ENCODE assay signal across 9 cellular contexts in the genomic region with DNA sequence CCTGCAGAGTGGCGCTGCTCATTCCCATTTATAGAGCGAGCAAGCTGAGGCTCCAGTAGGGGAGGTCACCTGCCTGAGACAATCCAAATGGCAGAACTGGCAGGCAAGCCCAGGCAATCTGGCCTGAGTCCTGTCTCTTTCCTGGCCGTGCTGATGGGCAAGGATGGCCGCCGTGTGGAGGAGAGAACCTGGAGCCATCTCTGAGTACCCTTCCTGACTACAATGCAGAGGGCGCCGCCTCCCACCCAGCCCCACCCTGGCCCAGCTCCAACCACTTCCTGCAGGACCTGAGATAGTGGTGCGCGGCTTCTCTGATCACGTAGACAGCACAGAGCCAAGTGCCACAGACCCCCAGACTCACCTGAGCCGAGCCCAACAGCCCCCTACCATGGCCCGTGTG. TPM values are rescaled to one million over a fixed set of nuclear protein-coding genes. Genes with fewer than 3 reads are reported as not detected.
A peak's percentile ranks its signal among the peaks of the same experiment; 100 is the strongest.
DNase-seq lines count a peak whose midpoint lies in the region; ATAC-seq and TF ChIP-seq lines count a peak whose summit lies in the region.
"Had no signal": no experiment of that assay in that cellular context is flagged by ENCODE, and none has a peak within 500 bp of the region (broad histone marks: within the 10 kb centered on the region; RNA-seq: fewer than 3 reads in every experiment).

No MANE protein-coding gene starts in this region.

- H4K20me1 ChIP-seq in PC-3 (ENCODE audit: low read length), result no peaks in the 10 kb centered on the region

- peak overlapping the region; percentile 40 for H3K27ac ChIP-seq in CD4-positive, alpha-beta T cell (ENCODE audit: low read depth, low read length)
- peak overlapping the region; percentile 98 for H3K27ac ChIP-seq in PC-3 (ENCODE audit: low read length)
- no peak overlapping the region for H3K27ac ChIP-seq in neuronal stem cell (replicated peaks; ENCODE audit: low read length)

- H3K4me1 Mint-ChIP-seq in CD4-positive, alpha-beta T cell (ENCODE audit: low read depth), result peaks cover 75% of the 10 kb centered on the region
- H3K4me1 Mint-ChIP-seq in central memory CD8-positive, alpha-beta T cell, result peaks cover 71% of the 10 kb centered on the region

- H3K36me3 Mint-ChIP-seq in CD4-positive, alpha-beta T cell (ENCODE audit: low read depth), result peaks cover 32% of the 10 kb centered on the region
- H3K36me3 Mint-ChIP-seq in central memory CD8-positive, alpha-beta T cell (ENCODE audit: insufficient read depth), result peaks cover 17% of the 10 kb centered on the region

- H2AFZ ChIP-seq in PC-3 (ENCODE audit: low read length), result no peak overlapping the region
- peak overlapping the region; percentile 92 for H2AFZ ChIP-seq in neuronal stem cell (ENCODE audit: low read length)

- intact Hi-C loops in CD4-positive, alpha-beta T cell (cut with DNase I, micrococcal nuclease), result loop anchor here in 1 of 2 experiments (2.0 to 5.0 kb wide), 2 partner anchors 189 to 228 kb away; no protein-coding TSS in a partner anchor
- intact Hi-C loops in PC-3 (cut with micrococcal nuclease), result loop anchor here (10.0 kb wide), 1 partner anchor 164 kb away; a partner anchor contains a TSS

- no CpG with 5 or more reads among the region's 12 CpGs for WGBS in neuronal stem cell (ENCODE audit: extremely low coverage in 2 of 2, insufficient read length in 2 of 2, insufficient replicate concordance in 1 of 2), 2 donors

- H3K4me3 Mint-ChIP-seq in CD4-positive, alpha-beta T cell, result peak overlapping the region; percentile 4
- H3K4me3 Mint-ChIP-seq in central memory CD8-positive, alpha-beta T cell, result peak overlapping the region; percentile 66

- H3K9me3 ChIP-seq in CD4-positive, alpha-beta T cell (ENCODE audit: control insufficient read depth, low read length), result no peaks in the 10 kb centered on the region
- no peaks in the 10 kb centered on the region for H3K9me3 ChIP-seq in PC-3 (ENCODE audit: low read length)
- no peaks in the 10 kb centered on the region for H3K9me3 ChIP-seq in neuronal stem cell (replicated peaks in 1 of 2; ENCODE audit: control insufficient read depth in 2 of 2, insufficient read depth in 1 of 2, low read depth in 1 of 2, low read length in 2 of 2)

- H3K4me1 ChIP-seq in PC-3 (ENCODE audit: insufficient read depth, low read length) (peaks cover 50% of the 10 kb centered on the region), neuronal stem cell (ENCODE audit: control insufficient read depth in 2 of 2, insufficient read depth in 1 of 2, low read depth in 1 of 2, low read length in 2 of 2) (peaks cover 11 to 14% of the 10 kb centered on the region in 2 donors)

- no peak overlapping the region for H4K8ac ChIP-seq in neuronal stem cell (ENCODE audit: low read depth, low read length)

- no peak overlapping the region for H2BK5ac ChIP-seq in neuronal stem cell (ENCODE audit: low read length)

- H3K9ac ChIP-seq in PC-3 (ENCODE audit: low read length) (peak overlapping the region; percentile 84), neuronal stem cell (ENCODE audit: low read depth, low read length, poor library complexity) (no peak overlapping the region)

- H3K27me3 Mint-ChIP-seq in CD4-positive, alpha-beta T cell, result no peaks in the 10 kb centered on the region
- no peaks in the 10 kb centered on the region for H3K27me3 Mint-ChIP-seq in central memory CD8-positive, alpha-beta T cell

- H3F3A ChIP-seq in PC-3 (ENCODE audit: low read length, unreplicated experiment), result peaks cover 11% of the 10 kb centered on the region

- H3K4ac ChIP-seq in neuronal stem cell (ENCODE audit: low read length), result no peak overlapping the region

- no peaks in the 10 kb centered on the region for H3K79me2 ChIP-seq in PC-3 (ENCODE audit: low read length)

- peak in 2 of 10 experiments; percentile 41 to 45 for DNase-seq in CD4-positive, alpha-beta T cell
- DNase-seq in PC-3 (no peak), neuronal stem cell (ENCODE audit: low spot score) (no peak), NCI-H69 (lab: John Stamatoyannopoulos, UW) (no peak), cortex of kidney (lab: John Stamatoyannopoulos, UW) (no peak)
- no peak for DNase-seq in central memory CD8-positive, alpha-beta T cell (ENCODE audit: low spot score in 2 of 2)
- DNase-seq: NCI-H2029 had no signal

- no peak overlapping the region for H2BK15ac ChIP-seq in neuronal stem cell (ENCODE audit: low read length)

- H3K4me2 ChIP-seq in PC-3 (ENCODE audit: low read length) (peak overlapping the region; percentile 52; the same call in 1 of the 2 replicates), neuronal stem cell (ENCODE audit: insufficient read depth, low read length, poor library complexity, severe bottlenecking) (no peak overlapping the region)

- no peak overlapping the region for H3K18ac ChIP-seq in neuronal stem cell (ENCODE audit: low read length)

- H3K36me3 ChIP-seq in PC-3 (ENCODE audit: low read depth, low read length) (peaks cover 24% of the 10 kb centered on the region; the same call in 1 of the 2 replicates), neuronal stem cell (replicated peaks in 1 of 2; ENCODE audit: control insufficient read depth in 2 of 2, insufficient read depth in 2 of 2, low read length in 2 of 2) (peaks cover 20 to 26% of the 10 kb centered on the region in 2 donors)

- H3K27me3 ChIP-seq in CD4-positive, alpha-beta T cell (ENCODE audit: control insufficient read depth, insufficient read depth, low read length), result no peaks in the 10 kb centered on the region
- H3K27me3 ChIP-seq in PC-3 (ENCODE audit: low read length), result no peaks in the 10 kb centered on the region
- no peaks in the 10 kb centered on the region for H3K27me3 ChIP-seq in neuronal stem cell (ENCODE audit: control insufficient read depth in 3 of 3, insufficient read depth in 3 of 3, low read depth in 1 of 3, low read length in 3 of 3)

- POLR2A ChIA-PET in CD4-positive, alpha-beta T cell (lab: Charles Lee), result interaction anchor here (0.8 to 7.5 kb wide), 4 partner anchors 18 to 69 kb away, joined by 3 to 64 read pairs (median 5); a partner anchor contains a TSS
- POLR2A ChIA-PET in PC-3 (lab: Charles Lee; ENCODE audit: unreplicated experiment), result no interaction called here

- peak overlapping the region; percentile 76 for H3K27ac Mint-ChIP-seq in CD4-positive, alpha-beta T cell
- H3K27ac Mint-ChIP-seq in central memory CD8-positive, alpha-beta T cell (ENCODE audit: low read depth), result peak overlapping the region; percentile 79

- no peak overlapping the region for H3K4me3 ChIP-seq in PC-3 (ENCODE audit: low read length)
- H3K4me3 ChIP-seq in neuronal stem cell (ENCODE audit: low read length in 2 of 2), result no peak overlapping the region

- no peak overlapping the region for H3K23ac ChIP-seq in neuronal stem cell (ENCODE audit: low read depth, low read length, poor library complexity)

- no peak for TF ChIP-seq CTCF in CD4-positive, alpha-beta T cell (IDR thresholded peaks at IDR 0.05)
- no peak for TF ChIP-seq CTCF in PC-3 (conservative IDR thresholded peaks at IDR 0.05; ENCODE audit: low read depth, low read length)

- no peaks in the 10 kb centered on the region for H3K9me2 ChIP-seq in PC-3 (replicated peaks; ENCODE audit: low read length)

- no TSS peak for BruUV-seq in PC-3 (replicated peaks; lab: Mats Ljungman, UMichigan)

- ATAC-seq in CD4-positive, alpha-beta T cell (ENCODE audit: poor library complexity), result no peak
- ATAC-seq in PC-3, result no peak
- peak; percentile 43 for ATAC-seq in central memory CD8-positive, alpha-beta T cell (replicated peaks; ENCODE audit: extremely low read depth, poor library complexity, severe bottlenecking)
- no peak for ATAC-seq in GM21576 (IDR thresholded peaks at IDR 0.05; ENCODE audit: unreplicated experiment)
- no peak for ATAC-seq in HG02840 (IDR thresholded peaks at IDR 0.05; ENCODE audit: low FRiP score, unreplicated experiment)

- H2BK12ac ChIP-seq in neuronal stem cell (ENCODE audit: low read length), result no peak overlapping the region

- CTCF ChIA-PET in CD4-positive, alpha-beta T cell (lab: Charles Lee), result interaction anchor here (2.0 to 4.3 kb wide), 4 partner anchors 10 to 61 kb away, joined by 7 to 27 read pairs (median 14); a partner anchor contains a TSS
- CTCF ChIA-PET in PC-3 (lab: Charles Lee), result no interaction called here

- H3K9me3 Mint-ChIP-seq in CD4-positive, alpha-beta T cell, result no peaks in the 10 kb centered on the region
- no peaks in the 10 kb centered on the region for H3K9me3 Mint-ChIP-seq in central memory CD8-positive, alpha-beta T cell

- peaks cover 2% of the 10 kb centered on the region for H3K79me1 ChIP-seq in neuronal stem cell (ENCODE audit: low read depth, low read length)

- no peak overlapping the region for H2BK120ac ChIP-seq in neuronal stem cell (ENCODE audit: low read depth, low read length)

- no peak overlapping the region for H4K91ac ChIP-seq in neuronal stem cell (ENCODE audit: low read depth, low read length, poor library complexity)

- no peak overlapping the region for H3K14ac ChIP-seq in neuronal stem cell (ENCODE audit: low read length)

- peak overlapping the region; percentile 51 for H2AK5ac ChIP-seq in neuronal stem cell (ENCODE audit: low read depth, low read length)

RNA-seq across cellular contexts. Expression of a gene that starts 7.0 kb away (rescaled TPM):
- under 1 TPM; 0.08 to 0.17 TPM for total RNA-seq in CD4-positive, alpha-beta T cell
- total RNA-seq in PC-3 (2014; rRNA removed), result not detected in 2 replicates
- polyA plus RNA-seq in neuronal stem cell (2013, experiment 1 of 2), result 0.04 TPM
- polyA plus RNA-seq in neuronal stem cell (2013, experiment 2 of 2), result 0.10 TPM

RNA-seq across cellular contexts. Expression of a gene that starts 20.5 kb away (rescaled TPM):
- 1 to 10 TPM; 6.0 to 7.0 TPM for total RNA-seq in CD4-positive, alpha-beta T cell
- total RNA-seq in PC-3 (2014; rRNA removed), result 63.5 and 69.5 TPM in 2 replicates
- polyA plus RNA-seq in neuronal stem cell (2013, experiment 1 of 2), result 37.3 TPM
- polyA plus RNA-seq in neuronal stem cell (2013, experiment 2 of 2), result 36.5 TPM

RNA-seq across cellular contexts. Expression of a gene that starts 20.5 kb away (rescaled TPM):
- 10 to 100 TPM; 17.4 to 21.7 TPM for total RNA-seq in CD4-positive, alpha-beta T cell
- 147 and 166 TPM in 2 replicates for total RNA-seq in PC-3 (2014; rRNA removed)
- 21.7 TPM for polyA plus RNA-seq in neuronal stem cell (2013, experiment 1 of 2)
- polyA plus RNA-seq in neuronal stem cell (2013, experiment 2 of 2), result 20.9 TPM

RNA-seq across cellular contexts. Expression of a gene that starts 27.1 kb away (rescaled TPM):
- total RNA-seq in CD4-positive, alpha-beta T cell, result 10 to 100 TPM; 36.7 to 40.2 TPM
- 8.5 and 12.4 TPM in 2 replicates for total RNA-seq in PC-3 (2014; rRNA removed)
- polyA plus RNA-seq in neuronal stem cell (2013, experiment 1 of 2), result 3.5 TPM
- 3.7 TPM for polyA plus RNA-seq in neuronal stem cell (2013, experiment 2 of 2)

RNA-seq across cellular contexts. Expression of a gene that starts 60.0 kb away (rescaled TPM):
- total RNA-seq in CD4-positive, alpha-beta T cell, result 100 to 1,000 TPM; 114 TPM
- 56.2 and 56.4 TPM in 2 replicates for total RNA-seq in PC-3 (2014; rRNA removed)
- polyA plus RNA-seq in neuronal stem cell (2013, experiment 1 of 2), result 37.2 TPM
- polyA plus RNA-seq in neuronal stem cell (2013, experiment 2 of 2), result 38.6 TPM
